Comparison of ENCODE assay signal across 8 cellular contexts in the genomic region with DNA sequence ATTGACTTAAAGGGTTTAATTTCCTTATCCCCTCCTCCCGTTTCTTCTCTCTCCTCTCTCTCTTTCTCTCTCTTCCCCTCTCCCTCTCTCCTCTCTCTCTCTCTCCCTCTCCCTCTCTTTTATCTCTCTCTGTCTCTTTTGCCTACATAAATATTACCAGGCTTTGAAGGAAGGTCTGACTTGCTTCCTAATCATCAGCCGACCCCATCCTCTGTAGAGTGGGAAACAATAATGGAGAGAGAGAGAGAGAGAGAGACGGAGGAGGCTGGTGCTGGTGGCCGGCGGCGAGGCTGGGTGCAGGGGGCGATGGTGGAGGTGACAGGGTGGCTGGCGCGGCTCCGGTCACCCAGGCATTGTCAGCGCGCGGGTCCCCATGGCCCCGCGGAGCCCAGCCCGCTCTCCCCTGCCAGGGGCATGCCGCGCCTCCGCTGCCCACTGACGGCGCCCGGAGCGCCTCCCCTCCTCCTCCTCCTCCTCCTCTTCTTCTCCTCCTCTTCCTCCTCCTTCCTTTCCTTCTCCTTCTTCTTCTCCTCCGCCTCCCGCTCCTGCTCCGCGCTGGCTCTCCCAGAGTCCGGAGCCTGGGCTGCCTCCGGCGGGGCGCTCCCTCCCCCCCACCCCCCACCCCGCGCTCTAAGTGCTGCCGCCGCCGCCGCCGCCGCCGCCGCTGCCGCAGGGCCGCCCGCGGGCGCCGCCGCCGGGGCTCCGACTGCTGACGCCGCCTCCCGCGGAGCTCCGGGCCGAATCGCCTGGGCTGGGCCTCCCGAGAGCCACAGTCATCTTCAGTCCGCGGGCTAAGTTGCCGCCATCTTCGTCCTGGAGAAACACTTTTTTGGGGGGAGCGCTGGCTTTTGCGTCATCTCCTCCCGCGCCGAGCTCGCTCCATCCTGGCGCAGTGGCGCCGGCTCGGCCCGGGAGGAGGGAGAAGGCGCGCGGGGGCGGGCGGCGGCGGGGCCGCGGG.
DNase-seq lines count a peak whose midpoint lies in the region; ATAC-seq and TF ChIP-seq lines count a peak whose summit lies in the region.

No MANE protein-coding gene starts in this region.

- no peaks in the 10 kb centered on the region for H3K9me3 Mint-ChIP-seq in endodermal cell

- no peak overlapping the region for H3K27ac ChIP-seq in endodermal cell (ENCODE audit: low read depth, low read length)

- H3K4me1 ChIP-seq in NT2/D1 (ENCODE audit: insufficient read depth, insufficient read length) (no peaks in the 10 kb centered on the region), endodermal cell (ENCODE audit: control insufficient read depth, insufficient read depth, low read length) (peaks cover 4% of the 10 kb centered on the region), neuron (ENCODE audit: insufficient read depth, low read length) (peaks cover 20% of the 10 kb centered on the region)

- H3K9me3 ChIP-seq in NT2/D1 (ENCODE audit: insufficient read depth, low read length), result no peaks in the 10 kb centered on the region
- no peaks in the 10 kb centered on the region for H3K9me3 ChIP-seq in endodermal cell (ENCODE audit: control insufficient read depth, low read length)
- H3K9me3 ChIP-seq in neuron (ENCODE audit: low read length), result no peaks in the 10 kb centered on the region

- H3K4me3 ChIP-seq in NT2/D1 (ENCODE audit: insufficient read length, low read depth) (peak overlapping the region; percentile 74), endodermal cell (ENCODE audit: low read length) (peak overlapping the region; percentile 90), neuron (ENCODE audit: low read length) (peak overlapping the region; percentile 46)

- DNase-seq in HEK293T (ENCODE audit: extremely low spot score) (peak; percentile 9), NT2/D1 (ENCODE audit: low read depth, low spot score) (no peak), endodermal cell (peak; percentile 75), NOMO-1 treated with dmso at 0.1 percent for 144 hours (lab: John Stamatoyannopoulos, UW; ENCODE audit: unreplicated experiment) (no peak)

- WGBS in endodermal cell (ENCODE audit: insufficient coverage in 1 of 2, insufficient read length in 1 of 2), 2 experiments, result 0% methylated on average over 1 to 76 of the region's 82 CpGs

- POLR2A ChIA-PET in HEK293T (lab: Yijun Ruan, JAX), result no interaction called here

- H3K27ac Mint-ChIP-seq in endodermal cell, result no peak overlapping the region

- H3K27me3 ChIP-seq in NT2/D1 (ENCODE audit: insufficient read depth, insufficient read length) (peaks cover 57% of the 10 kb centered on the region), endodermal cell (ENCODE audit: control insufficient read depth, insufficient read depth, low read length, poor library complexity, severe bottlenecking) (peaks cover 40% of the 10 kb centered on the region), neuron (ENCODE audit: insufficient read depth, low read length) (peaks cover 42% of the 10 kb centered on the region)

- peaks cover 20% of the 10 kb centered on the region for H3K4me1 Mint-ChIP-seq in endodermal cell

- H2AFZ ChIP-seq in neuron (ENCODE audit: low read depth, low read length), result peak overlapping the region; percentile 99

- CTCF ChIA-PET in HEK293T (lab: Yijun Ruan, JAX), result no interaction called here

- no peak for ATAC-seq in HG03045 (IDR thresholded peaks at IDR 0.05; ENCODE audit: unreplicated experiment)
- no peak for ATAC-seq in GM19395 (IDR thresholded peaks at IDR 0.05; ENCODE audit: unreplicated experiment)
- no peak for ATAC-seq in HG02623 (IDR thresholded peaks at IDR 0.05; ENCODE audit: unreplicated experiment)

- no peak for TF ChIP-seq CTCF in endodermal cell (conservative IDR thresholded peaks at IDR 0.05)

- H3K27me3 Mint-ChIP-seq in endodermal cell (ENCODE audit: insufficient read depth), result peaks cover 30% of the 10 kb centered on the region

- H3K36me3 Mint-ChIP-seq in endodermal cell (ENCODE audit: low read depth), result no peaks in the 10 kb centered on the region

- H3K4me3 Mint-ChIP-seq in endodermal cell, result peak overlapping the region; percentile 81

- peak overlapping the region; percentile 64 for H3K9ac ChIP-seq in NT2/D1 (ENCODE audit: insufficient read length, low read depth)
- no peak overlapping the region for H3K9ac ChIP-seq in endodermal cell (ENCODE audit: extremely low read depth, low read length, poor library complexity, severe bottlenecking)

- H3K36me3 ChIP-seq in NT2/D1 (ENCODE audit: insufficient read depth, insufficient read length, low read length) (no peaks in the 10 kb centered on the region), endodermal cell (ENCODE audit: control insufficient read depth, insufficient read depth, low read length) (no peaks in the 10 kb centered on the region), neuron (ENCODE audit: insufficient read depth, low read length) (no peaks in the 10 kb centered on the region)

TF ChIP-seq in HEK293T, 16 proteins besides CTCF, POLR2A, EP300 and RAD21:
- no peak for TF ChIP-seq BHLHE40 (IDR thresholded peaks at IDR 0.05; ENCODE audit: borderline replicate concordance)
- no peak for TF ChIP-seq FOXM1 (IDR thresholded peaks at IDR 0.05; ENCODE audit: borderline replicate concordance)
- TF ChIP-seq CTBP1 (IDR thresholded peaks at IDR 0.05; ENCODE audit: borderline replicate concordance), result no peak
- TF ChIP-seq SP1 (IDR thresholded peaks at IDR 0.05), result no peak
- TF ChIP-seq SUZ12 (IDR thresholded peaks at IDR 0.05), result no peak
- TF ChIP-seq, protein P1, sequence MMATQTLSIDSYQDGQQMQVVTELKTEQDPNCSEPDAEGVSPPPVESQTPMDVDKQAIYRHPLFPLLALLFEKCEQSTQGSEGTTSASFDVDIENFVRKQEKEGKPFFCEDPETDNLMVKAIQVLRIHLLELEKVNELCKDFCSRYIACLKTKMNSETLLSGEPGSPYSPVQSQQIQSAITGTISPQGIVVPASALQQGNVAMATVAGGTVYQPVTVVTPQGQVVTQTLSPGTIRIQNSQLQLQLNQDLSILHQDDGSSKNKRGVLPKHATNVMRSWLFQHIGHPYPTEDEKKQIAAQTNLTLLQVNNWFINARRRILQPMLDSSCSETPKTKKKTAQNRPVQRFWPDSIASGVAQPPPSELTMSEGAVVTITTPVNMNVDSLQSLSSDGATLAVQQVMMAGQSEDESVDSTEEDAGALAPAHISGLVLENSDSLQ (IDR thresholded peaks at IDR 0.05), result no peak
- TF ChIP-seq ZNF384 (IDR thresholded peaks at IDR 0.05), result no peak
- TF ChIP-seq FOXA1 (IDR thresholded peaks at IDR 0.05), result no peak
- TF ChIP-seq NFRKB (IDR thresholded peaks at IDR 0.05), result no peak
- no peak for TF ChIP-seq L3MBTL2 (conservative IDR thresholded peaks at IDR 0.05)
TF ChIP-seq in HEK293T: peak in this region for 0.

Comparison
In these comparisons a context has a peak if more than half of its experiments do, and no peak if none do; other contexts are left out.
1. DNase-seq: peak in HEK293T (single experiment) and endodermal cell (single experiment); none in NT2/D1 (single experiment) and NOMO-1 treated with dmso at 0.1 percent for 144 hours (single experiment).
2. Peak in every context shown above with its lines, with median percentiles within 50 percentile points of each other: H3K4me3 ChIP-seq.